In genomic region chr5:181237758-181238385, GRCh38 we compare ENCODE assay signal across 2 cellular contexts.
TF ChIP-seq lines count a peak whose summit lies in the region.

No MANE protein-coding gene starts in this region.

TF ChIP-seq in GM12891, 5 proteins besides CTCF, POLR2A, EP300 and RAD21:
- TF ChIP-seq PAX5 (IDR thresholded peaks at IDR 0.05; ENCODE audit: insufficient read depth, low read length, severe bottlenecking) (no peak), TAF1 (IDR thresholded peaks at IDR 0.05; ENCODE audit: low read depth, low read length) (no peak), POU2F2 (IDR thresholded peaks at IDR 0.05; ENCODE audit: low read depth, low read length) (0 out of 2 replicates have a peak, but pooled peaks have one; percentile 33), POLR2AphosphoS5 (IDR thresholded peaks at IDR 0.05; ENCODE audit: low read depth, low read length) (peak; percentile 72; the same call in 1 of the 2 replicates), SPI1 (IDR thresholded peaks at IDR 0.05; ENCODE audit: low read depth, low read length) (no peak)

TF ChIP-seq in endothelial cell of umbilical vein, 7 proteins besides CTCF, POLR2A, EP300 and RAD21 (continued from another document):
- no peak for TF ChIP-seq JUN (IDR thresholded peaks at IDR 0.05; ENCODE audit: borderline replicate concordance, insufficient read depth, insufficient read length, low read depth)
